In the genomic region with DNA sequence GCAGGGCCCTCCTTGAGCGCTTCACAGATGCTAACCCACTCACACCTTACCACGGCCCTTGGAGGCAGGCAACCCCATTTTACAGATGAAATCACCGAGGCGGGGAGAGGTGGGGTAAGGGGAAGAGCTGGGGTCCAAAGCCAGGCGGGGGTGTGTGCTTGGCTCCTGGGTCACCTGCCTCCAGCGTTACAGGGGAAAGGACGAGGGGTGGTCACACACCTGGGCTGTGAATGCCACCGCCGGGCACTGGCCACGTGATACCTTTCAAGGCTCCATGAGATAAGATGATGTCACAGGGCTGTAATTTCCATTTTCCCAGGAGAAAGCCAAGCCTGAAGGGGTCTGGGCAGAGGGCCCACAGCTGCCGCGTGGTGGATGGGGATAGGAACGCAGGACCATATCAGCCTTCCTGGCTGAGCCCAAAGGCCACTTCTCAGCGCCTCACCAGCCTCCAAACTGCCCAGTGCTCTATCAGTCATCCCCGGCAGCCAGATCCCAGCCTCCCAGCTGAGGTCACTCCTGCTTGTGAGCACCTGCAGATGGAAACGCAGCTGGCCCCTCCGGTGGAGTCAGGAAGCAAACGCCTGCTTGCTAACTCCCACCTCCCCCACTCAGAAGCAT, we compare ENCODE assay signal across 1 cellular context.
TF ChIP-seq lines count a peak whose summit lies in the region.

No MANE protein-coding gene starts in this region.

TF ChIP-seq in SK-N-SH, 30 proteins besides CTCF, POLR2A, EP300 and RAD21 (continued from another document):
- TF ChIP-seq, protein P1, sequence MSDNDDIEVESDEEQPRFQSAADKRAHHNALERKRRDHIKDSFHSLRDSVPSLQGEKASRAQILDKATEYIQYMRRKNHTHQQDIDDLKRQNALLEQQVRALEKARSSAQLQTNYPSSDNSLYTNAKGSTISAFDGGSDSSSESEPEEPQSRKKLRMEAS (IDR thresholded peaks at IDR 0.05; ENCODE audit: low read depth), result no peak
- TF ChIP-seq, protein P2, sequence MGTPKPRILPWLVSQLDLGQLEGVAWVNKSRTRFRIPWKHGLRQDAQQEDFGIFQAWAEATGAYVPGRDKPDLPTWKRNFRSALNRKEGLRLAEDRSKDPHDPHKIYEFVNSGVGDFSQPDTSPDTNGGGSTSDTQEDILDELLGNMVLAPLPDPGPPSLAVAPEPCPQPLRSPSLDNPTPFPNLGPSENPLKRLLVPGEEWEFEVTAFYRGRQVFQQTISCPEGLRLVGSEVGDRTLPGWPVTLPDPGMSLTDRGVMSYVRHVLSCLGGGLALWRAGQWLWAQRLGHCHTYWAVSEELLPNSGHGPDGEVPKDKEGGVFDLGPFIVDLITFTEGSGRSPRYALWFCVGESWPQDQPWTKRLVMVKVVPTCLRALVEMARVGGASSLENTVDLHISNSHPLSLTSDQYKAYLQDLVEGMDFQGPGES (IDR thresholded peaks at IDR 0.05; ENCODE audit: low read depth, low read length), result no peak
- TF ChIP-seq, protein P3, sequence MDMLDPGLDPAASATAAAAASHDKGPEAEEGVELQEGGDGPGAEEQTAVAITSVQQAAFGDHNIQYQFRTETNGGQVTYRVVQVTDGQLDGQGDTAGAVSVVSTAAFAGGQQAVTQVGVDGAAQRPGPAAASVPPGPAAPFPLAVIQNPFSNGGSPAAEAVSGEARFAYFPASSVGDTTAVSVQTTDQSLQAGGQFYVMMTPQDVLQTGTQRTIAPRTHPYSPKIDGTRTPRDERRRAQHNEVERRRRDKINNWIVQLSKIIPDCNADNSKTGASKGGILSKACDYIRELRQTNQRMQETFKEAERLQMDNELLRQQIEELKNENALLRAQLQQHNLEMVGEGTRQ (IDR thresholded peaks at IDR 0.05; ENCODE audit: borderline replicate concordance, low read depth, low read length), result no peak
- TF ChIP-seq NRF1 (IDR thresholded peaks at IDR 0.05; ENCODE audit: low read depth, low read length) (no peak), TCF12 (IDR thresholded peaks at IDR 0.05) (no peak), NFIC (IDR thresholded peaks at IDR 0.05; ENCODE audit: borderline replicate concordance) (no peak), FOXM1 (IDR thresholded peaks at IDR 0.05; ENCODE audit: low read depth) (no peak), RCOR1 (IDR thresholded peaks at IDR 0.05; ENCODE audit: low read length) (no peak), GATA2 (CRISPR knock-in tag; IDR thresholded peaks at IDR 0.05) (no peak), MXI1 (IDR thresholded peaks at IDR 0.05; ENCODE audit: low read depth, low read length) (no peak)
- TF ChIP-seq, protein P4, sequence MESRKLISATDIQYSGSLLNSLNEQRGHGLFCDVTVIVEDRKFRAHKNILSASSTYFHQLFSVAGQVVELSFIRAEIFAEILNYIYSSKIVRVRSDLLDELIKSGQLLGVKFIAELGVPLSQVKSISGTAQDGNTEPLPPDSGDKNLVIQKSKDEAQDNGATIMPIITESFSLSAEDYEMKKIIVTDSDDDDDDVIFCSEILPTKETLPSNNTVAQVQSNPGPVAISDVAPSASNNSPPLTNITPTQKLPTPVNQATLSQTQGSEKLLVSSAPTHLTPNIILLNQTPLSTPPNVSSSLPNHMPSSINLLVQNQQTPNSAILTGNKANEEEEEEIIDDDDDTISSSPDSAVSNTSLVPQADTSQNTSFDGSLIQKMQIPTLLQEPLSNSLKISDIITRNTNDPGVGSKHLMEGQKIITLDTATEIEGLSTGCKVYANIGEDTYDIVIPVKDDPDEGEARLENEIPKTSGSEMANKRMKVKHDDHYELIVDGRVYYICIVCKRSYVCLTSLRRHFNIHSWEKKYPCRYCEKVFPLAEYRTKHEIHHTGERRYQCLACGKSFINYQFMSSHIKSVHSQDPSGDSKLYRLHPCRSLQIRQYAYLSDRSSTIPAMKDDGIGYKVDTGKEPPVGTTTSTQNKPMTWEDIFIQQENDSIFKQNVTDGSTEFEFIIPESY (IDR thresholded peaks at IDR 0.05; ENCODE audit: borderline replicate concordance, low read depth), result no peak
- TF ChIP-seq, protein P5, sequence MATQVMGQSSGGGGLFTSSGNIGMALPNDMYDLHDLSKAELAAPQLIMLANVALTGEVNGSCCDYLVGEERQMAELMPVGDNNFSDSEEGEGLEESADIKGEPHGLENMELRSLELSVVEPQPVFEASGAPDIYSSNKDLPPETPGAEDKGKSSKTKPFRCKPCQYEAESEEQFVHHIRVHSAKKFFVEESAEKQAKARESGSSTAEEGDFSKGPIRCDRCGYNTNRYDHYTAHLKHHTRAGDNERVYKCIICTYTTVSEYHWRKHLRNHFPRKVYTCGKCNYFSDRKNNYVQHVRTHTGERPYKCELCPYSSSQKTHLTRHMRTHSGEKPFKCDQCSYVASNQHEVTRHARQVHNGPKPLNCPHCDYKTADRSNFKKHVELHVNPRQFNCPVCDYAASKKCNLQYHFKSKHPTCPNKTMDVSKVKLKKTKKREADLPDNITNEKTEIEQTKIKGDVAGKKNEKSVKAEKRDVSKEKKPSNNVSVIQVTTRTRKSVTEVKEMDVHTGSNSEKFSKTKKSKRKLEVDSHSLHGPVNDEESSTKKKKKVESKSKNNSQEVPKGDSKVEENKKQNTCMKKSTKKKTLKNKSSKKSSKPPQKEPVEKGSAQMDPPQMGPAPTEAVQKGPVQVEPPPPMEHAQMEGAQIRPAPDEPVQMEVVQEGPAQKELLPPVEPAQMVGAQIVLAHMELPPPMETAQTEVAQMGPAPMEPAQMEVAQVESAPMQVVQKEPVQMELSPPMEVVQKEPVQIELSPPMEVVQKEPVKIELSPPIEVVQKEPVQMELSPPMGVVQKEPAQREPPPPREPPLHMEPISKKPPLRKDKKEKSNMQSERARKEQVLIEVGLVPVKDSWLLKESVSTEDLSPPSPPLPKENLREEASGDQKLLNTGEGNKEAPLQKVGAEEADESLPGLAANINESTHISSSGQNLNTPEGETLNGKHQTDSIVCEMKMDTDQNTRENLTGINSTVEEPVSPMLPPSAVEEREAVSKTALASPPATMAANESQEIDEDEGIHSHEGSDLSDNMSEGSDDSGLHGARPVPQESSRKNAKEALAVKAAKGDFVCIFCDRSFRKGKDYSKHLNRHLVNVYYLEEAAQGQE (IDR thresholded peaks at IDR 0.05; ENCODE audit: low read depth, low read length), result no peak
- TF ChIP-seq, protein P6, sequence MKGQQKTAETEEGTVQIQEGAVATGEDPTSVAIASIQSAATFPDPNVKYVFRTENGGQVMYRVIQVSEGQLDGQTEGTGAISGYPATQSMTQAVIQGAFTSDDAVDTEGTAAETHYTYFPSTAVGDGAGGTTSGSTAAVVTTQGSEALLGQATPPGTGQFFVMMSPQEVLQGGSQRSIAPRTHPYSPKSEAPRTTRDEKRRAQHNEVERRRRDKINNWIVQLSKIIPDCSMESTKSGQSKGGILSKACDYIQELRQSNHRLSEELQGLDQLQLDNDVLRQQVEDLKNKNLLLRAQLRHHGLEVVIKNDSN (IDR thresholded peaks at IDR 0.05; ENCODE audit: borderline replicate concordance, low read depth), result no peak
